Comparison of ENCODE assay signal across 37 cellular contexts in the genomic region with DNA sequence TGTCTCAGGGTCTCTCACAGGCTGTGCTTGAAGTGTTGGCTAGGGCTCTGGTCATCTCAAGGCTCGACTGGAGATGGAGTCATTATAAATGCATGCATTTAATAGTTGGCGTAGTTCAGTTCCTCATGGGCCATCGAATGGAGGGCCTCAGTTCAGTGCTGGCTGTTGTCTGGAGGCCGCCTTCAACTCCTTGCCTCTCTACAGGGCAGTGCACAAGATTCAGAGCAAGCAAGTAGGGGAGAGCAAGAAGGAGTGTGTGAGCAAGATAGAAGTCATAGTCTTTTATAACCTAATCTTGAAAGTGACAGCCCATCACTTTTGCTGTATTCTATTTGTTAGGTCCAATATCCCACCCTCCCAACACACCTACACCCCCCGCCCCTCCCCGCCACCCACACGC.
"Had no signal": no experiment of that assay in that cellular context is flagged by ENCODE, and none has a peak within 500 bp of the region (broad histone marks: within the 10 kb centered on the region; RNA-seq: fewer than 3 reads in every experiment).

No MANE protein-coding gene starts in this region.

- DNase-seq: activated effector memory CD4-positive, alpha-beta T cell treated with anti-CD3 and anti-CD28 coated beads, Interleukin-2, amount 50 U/mL, for 16 hours; activated effector memory CD4-positive, alpha-beta T cell treated with Interleukin-2 at 50 U/mL for 16 hours; activated gamma-delta T cell; activated gamma-delta T cell treated with Interleukin-2 at 50 U/mL for 16 hours; activated naive CD4-positive, alpha-beta T cell; activated naive CD4-positive, alpha-beta T cell treated with anti-CD3 and anti-CD28 coated beads for 36 hours; activated naive CD4-positive, alpha-beta T cell treated with anti-CD3 and anti-CD28 coated beads, Interleukin-2, amount 10 ng/mL, durations not matched to agents 7 days and 5 days; activated naive CD4-positive, alpha-beta T cell treated with anti-CD3 and anti-CD28 coated beads, Interleukin-2, amount 50 U/mL, for 16 hours; activated naive CD4-positive, alpha-beta T cell treated with Interleukin-2 at 50 U/mL for 16 hours; activated naive CD8-positive, alpha-beta T cell treated with anti-CD3 and anti-CD28 coated beads for 36 hours; activated naive CD8-positive, alpha-beta T cell treated with anti-CD3 and anti-CD28 coated beads, Interleukin-2, amount 10 ng/mL, durations not matched to agents 7 days and 5 days; activated naive CD8-positive, alpha-beta T cell treated with anti-CD3 and anti-CD28 coated beads, Interleukin-2, amount 50 U/mL, for 24 hours; activated T-cell treated with anti-CD3 and anti-CD28 coated beads, Interleukin-2, amount 50 U/mL, for 1 hour; activated T-cell treated with anti-CD3 and anti-CD28 coated beads, Interleukin-2, amount 50 U/mL, for 24 hours; activated T-cell treated with anti-CD3 and anti-CD28 coated beads, Interleukin-2, amount 50 U/mL, for 4 hours; activated T-cell treated with anti-CD3 and anti-CD28 coated beads, Interleukin-2, amount 50 U/mL, for 48 hours; activated T-cell treated with anti-CD3 and anti-CD28 coated beads, Interleukin-2, amount 50 U/mL, for 72 hours; amniotic stem cell; amygdala; anterior cingulate cortex; aorta; body of pancreas; brain microvascular endothelial cell; caudate nucleus; central memory CD4-positive, alpha-beta T cell; cerebellar nuclear complex had no signal

- ATAC-seq: activated naive CD8-positive, alpha-beta T cell treated with anti-CD3 and anti-CD28 coated beads, Interleukin-2, amount 50 U/mL, for 24 hours; activated T-cell treated with anti-CD3 and anti-CD28 coated beads, Interleukin-2, amount 50 U/mL, for 4 hours; activated T-helper 17 cell treated with anti-CD3 and anti-CD28 coated beads, Interleukin-2, amount 50 U/mL, for 72 hours; body of pancreas had no signal

- H3K27ac ChIP-seq: ascending aorta, body of pancreas, brain microvascular endothelial cell, breast epithelium, cardiac muscle cell had no signal

- H3K4me1 ChIP-seq: ascending aorta, body of pancreas, breast epithelium had no signal

- H3K27me3 Mint-ChIP-seq: activated naive CD4-positive, alpha-beta T cell treated with anti-CD3 and anti-CD28 coated beads, Interleukin-2, amount 10 ng/mL, durations not matched to agents 7 days and 5 days; activated naive CD4-positive, alpha-beta T cell treated with anti-CD3 and anti-CD28 coated beads, Interleukin-2, amount 50 U/mL, for 24 hours; activated naive CD8-positive, alpha-beta T cell; activated naive CD8-positive, alpha-beta T cell treated with anti-CD3 and anti-CD28 coated beads for 36 hours; activated naive CD8-positive, alpha-beta T cell treated with anti-CD3 and anti-CD28 coated beads, Interleukin-2, amount 10 ng/mL, durations not matched to agents 7 days and 5 days; activated naive CD8-positive, alpha-beta T cell treated with anti-CD3 and anti-CD28 coated beads, Interleukin-2, amount 50 U/mL, for 24 hours; activated T-cell treated with anti-CD3 and anti-CD28 coated beads, Interleukin-2, amount 50 U/mL, for 24 hours; activated T-helper 17 cell treated with anti-CD3 and anti-CD28 coated beads, Interleukin-2, amount 50 U/mL, for 72 hours; brain; central memory CD8-positive, alpha-beta T cell had no signal

- H3K27ac Mint-ChIP-seq: activated naive CD4-positive, alpha-beta T cell treated with anti-CD3 and anti-CD28 coated beads for 36 hours; activated naive CD4-positive, alpha-beta T cell treated with anti-CD3 and anti-CD28 coated beads, Interleukin-2, amount 10 ng/mL, durations not matched to agents 7 days and 5 days; activated naive CD4-positive, alpha-beta T cell treated with anti-CD3 and anti-CD28 coated beads, Interleukin-2, amount 50 U/mL, for 24 hours; activated naive CD4-positive, alpha-beta T cell treated with anti-CD3 and anti-CD28 coated beads, Interleukin-2, amount 50 U/mL, for 72 hours; activated naive CD8-positive, alpha-beta T cell; activated naive CD8-positive, alpha-beta T cell treated with anti-CD3 and anti-CD28 coated beads for 36 hours; activated naive CD8-positive, alpha-beta T cell treated with anti-CD3 and anti-CD28 coated beads, Interleukin-2, amount 10 ng/mL, durations not matched to agents 7 days and 5 days; activated naive CD8-positive, alpha-beta T cell treated with anti-CD3 and anti-CD28 coated beads, Interleukin-2, amount 50 U/mL, for 24 hours; activated T-cell treated with anti-CD3 and anti-CD28 coated beads, Interleukin-2, amount 50 U/mL, for 24 hours; activated T-cell treated with anti-CD3 and anti-CD28 coated beads, Interleukin-2, amount 50 U/mL, for 72 hours; activated T-helper 1 cell treated with anti-CD3 and anti-CD28 coated beads, Interleukin-12 subunit alpha, Interleukin-12 subunit beta, Interleukin-2, Interleukin-4 antibody, amounts not matched to agents 30 ng/mL and 10 ng/mL and 1 ng/mL, durations not matched to agents 14 hours and 24 hours and 36 hours; activated T-helper 17 cell treated with anti-CD3 and anti-CD28 coated beads, Interleukin-2, amount 50 U/mL, for 72 hours; activated T-helper 2 cell treated with anti-CD3 and anti-CD28 coated beads, Interferon-gamma antibody, Interleukin-2, Interleukin-4, amounts not matched to agents 10 μg/mL and 5 μg/mL and 100 μg/mL, durations not matched to agents 14 hours and 24 hours and 36 hours; brain had no signal

- H3K4me3 ChIP-seq: ascending aorta, body of pancreas, breast epithelium, cardiac muscle cell had no signal

- H3K9me3 Mint-ChIP-seq: activated naive CD4-positive, alpha-beta T cell treated with anti-CD3 and anti-CD28 coated beads, Interleukin-2, amount 50 U/mL, for 24 hours; activated naive CD4-positive, alpha-beta T cell treated with anti-CD3 and anti-CD28 coated beads, Interleukin-2, amount 50 U/mL, for 72 hours; activated T-helper 17 cell treated with anti-CD3 and anti-CD28 coated beads, Interleukin-2, amount 50 U/mL, for 72 hours; central memory CD8-positive, alpha-beta T cell had no signal

- H3K4me1 Mint-ChIP-seq: activated naive CD8-positive, alpha-beta T cell treated with anti-CD3 and anti-CD28 coated beads, Interleukin-2, amount 50 U/mL, for 24 hours; central memory CD8-positive, alpha-beta T cell had no signal

- H3K36me3 ChIP-seq: brain microvascular endothelial cell, breast epithelium had no signal

- H3K27me3 ChIP-seq: ascending aorta, body of pancreas, brain microvascular endothelial cell, breast epithelium, cardiac muscle cell had no signal

- H3K9me3 ChIP-seq: ascending aorta, body of pancreas, breast epithelium had no signal

- H3K4me3 Mint-ChIP-seq: activated naive CD4-positive, alpha-beta T cell treated with anti-CD3 and anti-CD28 coated beads for 36 hours; activated naive CD4-positive, alpha-beta T cell treated with anti-CD3 and anti-CD28 coated beads, Interleukin-2, amount 10 ng/mL, durations not matched to agents 7 days and 5 days; activated naive CD4-positive, alpha-beta T cell treated with anti-CD3 and anti-CD28 coated beads, Interleukin-2, amount 50 U/mL, for 24 hours; activated naive CD8-positive, alpha-beta T cell; activated naive CD8-positive, alpha-beta T cell treated with anti-CD3 and anti-CD28 coated beads for 36 hours; activated naive CD8-positive, alpha-beta T cell treated with anti-CD3 and anti-CD28 coated beads, Interleukin-2, amount 10 ng/mL, durations not matched to agents 7 days and 5 days; activated naive CD8-positive, alpha-beta T cell treated with anti-CD3 and anti-CD28 coated beads, Interleukin-2, amount 50 U/mL, for 24 hours; activated T-cell treated with anti-CD3 and anti-CD28 coated beads, Interleukin-2, amount 50 U/mL, for 24 hours; activated T-cell treated with anti-CD3 and anti-CD28 coated beads, Interleukin-2, amount 50 U/mL, for 4 hours; activated T-cell treated with anti-CD3 and anti-CD28 coated beads, Interleukin-2, amount 50 U/mL, for 72 hours; activated T-helper 1 cell treated with anti-CD3 and anti-CD28 coated beads, Interleukin-12 subunit alpha, Interleukin-12 subunit beta, Interleukin-2, Interleukin-4 antibody, amounts not matched to agents 30 ng/mL and 10 ng/mL and 1 ng/mL, durations not matched to agents 14 hours and 24 hours and 36 hours; activated T-helper 17 cell treated with anti-CD3 and anti-CD28 coated beads, Interleukin-2, amount 50 U/mL, for 72 hours; brain; central memory CD8-positive, alpha-beta T cell had no signal
